Comparison of ENCODE assay signal across 8 cellular contexts in the genomic region with DNA sequence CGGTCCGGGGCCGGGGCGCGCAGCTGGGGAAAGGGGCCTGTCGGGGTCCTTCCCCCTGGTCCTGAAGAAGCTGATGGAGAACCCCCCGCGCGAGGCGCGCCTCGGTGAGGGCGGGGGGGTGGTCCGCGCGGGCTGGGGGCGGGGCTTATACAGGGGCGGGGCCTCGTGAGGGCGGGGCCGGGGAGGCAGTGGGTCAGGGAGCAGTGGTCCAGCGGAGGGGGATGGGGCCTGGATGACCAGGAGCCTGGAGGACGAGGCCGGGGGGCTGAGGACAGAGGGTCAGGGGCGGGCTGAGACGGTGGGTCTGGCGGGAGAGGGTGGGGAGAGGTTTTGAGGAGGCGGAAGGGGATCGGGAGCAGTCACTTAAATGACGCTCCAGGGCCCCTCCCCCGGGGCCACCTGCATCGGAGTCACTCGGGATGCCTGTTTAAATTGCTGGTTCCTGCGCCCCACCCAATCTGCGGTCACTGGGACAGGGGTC. TPM values are rescaled to one million over a fixed set of nuclear protein-coding genes. Genes with fewer than 3 reads are reported as not detected.
DNase-seq lines count a peak whose midpoint lies in the region; ATAC-seq and TF ChIP-seq lines count a peak whose summit lies in the region.

No MANE protein-coding gene starts in this region.

- peak; percentile 49 to 54 for DNase-seq in activated CD4-positive, alpha-beta T cell treated with anti-CD3 and anti-CD28 coated beads, Interleukin-2, amount 50 U/mL, for 4 hours
- DNase-seq in lower lobe of right lung (peak; percentile 81), AML-193 (lab: John Stamatoyannopoulos, UW) (no peak)
- DNase-seq in stimulated activated CD4-positive, alpha-beta T cell treated with anti-CD3 and anti-CD28 coated beads, TNF-alpha, amount 100 ng/mL, for 24 hours (ENCODE audit: low read depth in 3 of 3) = peak; percentile 23 to 51 (median 40)

- peak overlapping the region; percentile 61 for H3K27ac ChIP-seq in DOHH2 (ENCODE audit: low read depth, low read length)
- peak overlapping the region; percentile 69 for H3K27ac ChIP-seq in KMS-11
- peak overlapping the region; percentile 94 for H3K27ac ChIP-seq in duodenal mucosa (ENCODE audit: low read depth, low read length)
- peak overlapping the region; percentile 97 for H3K27ac ChIP-seq in lower lobe of right lung

- peak overlapping the region; percentile 70; the same call in 1 of the 2 replicates for H2AFZ ChIP-seq in KMS-11 (ENCODE audit: low read depth)

- H4K20me1 ChIP-seq in DOHH2 (ENCODE audit: control insufficient read depth, insufficient read depth, low read depth, low read length) (no peaks in the 10 kb centered on the region), KMS-11 (ENCODE audit: insufficient read depth) (no peaks in the 10 kb centered on the region)

- no peaks in the 10 kb centered on the region for H3K27me3 ChIP-seq in DOHH2 (ENCODE audit: control insufficient read depth, low read length)
- no peaks in the 10 kb centered on the region for H3K27me3 ChIP-seq in KMS-11 (ENCODE audit: insufficient read depth, low read depth)
- no peaks in the 10 kb centered on the region for H3K27me3 ChIP-seq in duodenal mucosa (ENCODE audit: control insufficient read depth in 1 of 2, insufficient read depth in 2 of 2, low read length in 2 of 2)
- no peaks in the 10 kb centered on the region for H3K27me3 ChIP-seq in lower lobe of right lung (ENCODE audit: low read depth)

- H3K79me2 ChIP-seq in DOHH2 (ENCODE audit: control insufficient read depth, low read length) = peaks cover 16% of the 10 kb centered on the region
- H3K79me2 ChIP-seq in KMS-11 (ENCODE audit: insufficient read depth, low read depth) = no peaks in the 10 kb centered on the region

- TF ChIP-seq CTCF in DOHH2 (IDR thresholded peaks at IDR 0.05; ENCODE audit: low read depth, low read length, poor library complexity, severe bottlenecking) (no peak), KMS-11 (conservative IDR thresholded peaks at IDR 0.05; ENCODE audit: low read depth, low read length) (no peak), lower lobe of right lung (IDR thresholded peaks at IDR 0.05) (no peak)

- intact Hi-C loops in lower lobe of right lung (cut with DNase I) = no loop called here

- peak overlapping the region; percentile 77; the same call in 1 of the 2 replicates for H3K9ac ChIP-seq in KMS-11
- peak overlapping the region; percentile 58 to 74 for H3K9ac ChIP-seq in duodenal mucosa (ENCODE audit: low read depth in 1 of 2, low read length in 2 of 2)

- H3F3A ChIP-seq in DOHH2 (ENCODE audit: control insufficient read depth, insufficient read depth) = no peaks in the 10 kb centered on the region

- ATAC-seq in GM21528 (IDR thresholded peaks at IDR 0.05; ENCODE audit: low FRiP score, unreplicated experiment) (peak; percentile 31), lower lobe of right lung (peak; percentile 69 to 72)

- H3K9me3 ChIP-seq in DOHH2 (ENCODE audit: control insufficient read depth, insufficient read depth, low read length) (no peaks in the 10 kb centered on the region), duodenal mucosa (ENCODE audit: control insufficient read depth in 1 of 2, low read length in 2 of 2) (no peaks in the 10 kb centered on the region), lower lobe of right lung (no peaks in the 10 kb centered on the region)

- H3K36me3 ChIP-seq in DOHH2 (ENCODE audit: control insufficient read depth, low read length) (no peaks in the 10 kb centered on the region), KMS-11 (ENCODE audit: insufficient read depth) (no peaks in the 10 kb centered on the region), duodenal mucosa (ENCODE audit: control insufficient read depth in 1 of 2, insufficient read depth in 2 of 2, low read length in 2 of 2) (peaks cover 0 to under 1% of the 10 kb centered on the region in 2 donors), lower lobe of right lung (peaks cover 3% of the 10 kb centered on the region)

- no peaks in the 10 kb centered on the region for H3K9me2 ChIP-seq in DOHH2 (replicated peaks; ENCODE audit: control insufficient read depth, low read length)

- H3K4me2 ChIP-seq in DOHH2 (ENCODE audit: low read length) = peak overlapping the region; percentile 99
- peak overlapping the region; percentile 57 for H3K4me2 ChIP-seq in KMS-11

- H3K4me3 ChIP-seq in DOHH2 (ENCODE audit: low read length) (peak overlapping the region; percentile 90), KMS-11 (IDR thresholded peaks at IDR 0.05; ENCODE audit: insufficient read depth, low read depth, low read length) (no peak overlapping the region), duodenal mucosa (ENCODE audit: low read depth in 1 of 2, low read length in 2 of 2) (peak overlapping the region; percentile 80 to 85), lower lobe of right lung (peak overlapping the region; percentile 80)

- H3K4me1 ChIP-seq in DOHH2 (ENCODE audit: control insufficient read depth, low read length) (peaks cover 26% of the 10 kb centered on the region), KMS-11 (ENCODE audit: low read depth, poor library complexity, severe bottlenecking) (peaks cover 16% of the 10 kb centered on the region), duodenal mucosa (ENCODE audit: control insufficient read depth in 1 of 2, insufficient read depth in 2 of 2, low read length in 2 of 2) (peaks cover 23 to 30% of the 10 kb centered on the region in 2 donors), lower lobe of right lung (peaks cover 28% of the 10 kb centered on the region)

RNA-seq across cellular contexts. Expression of gene TEF, which starts 0.4 kb away (rescaled TPM):
- 29.7 TPM for total RNA-seq in lower lobe of right lung

Comparison
In these comparisons a context has a peak if more than half of its experiments do, and no peak if none do; other contexts are left out.
1. DNase-seq: peak in activated CD4-positive, alpha-beta T cell treated with anti-CD3 and anti-CD28 coated beads, Interleukin-2, amount 50 U/mL, for 4 hours (2 of 2), lower lobe of right lung (single experiment) and stimulated activated CD4-positive, alpha-beta T cell treated with anti-CD3 and anti-CD28 coated beads, TNF-alpha, amount 100 ng/mL, for 24 hours (3 of 3); none in AML-193 (0 of 2).
2. Peak in every context shown above with its lines, with median percentiles within 50 percentile points of each other: H3K27ac ChIP-seq.